20 cellular contexts compared by ENCODE assay signal in the genomic region with DNA sequence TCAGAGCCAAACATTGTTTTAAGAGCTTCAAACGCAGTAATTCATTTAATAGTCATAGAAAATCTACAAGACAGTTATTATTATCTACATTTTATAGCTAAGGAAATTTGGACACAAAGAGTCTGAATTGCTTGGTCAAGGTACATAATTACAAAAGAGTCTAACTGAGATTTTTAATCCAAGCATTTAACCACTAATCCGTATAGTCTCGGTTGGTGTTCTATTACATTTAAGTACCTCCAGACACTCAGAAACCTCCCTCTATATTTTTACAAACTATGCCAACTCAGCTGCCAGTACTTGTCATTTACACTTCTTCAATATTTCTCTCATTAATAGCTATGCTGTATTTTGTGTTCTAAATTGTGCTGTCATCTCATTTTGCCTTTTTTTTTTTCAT.
DNase-seq lines count a peak whose midpoint lies in the region; TF ChIP-seq lines count a peak whose summit lies in the region.
"Had no signal": no experiment of that assay in that cellular context is flagged by ENCODE, and none has a peak within 500 bp of the region (broad histone marks: within the 10 kb centered on the region; RNA-seq: fewer than 3 reads in every experiment).

No MANE protein-coding gene starts in this region.

- in situ Hi-C loops in G401 (cut with HindIII; ENCODE audit: low sequenced_read_pairs), result no loop called here

- CTCF ChIA-PET in A673 (lab: Charles Lee), result no interaction called here

- H3K36me3 ChIP-seq in A673 (ENCODE audit: insufficient read depth, low read length, poor library complexity, severe bottlenecking) (no peaks in the 10 kb centered on the region), SJCRH30 (no peaks in the 10 kb centered on the region)
- H3K36me3 ChIP-seq: BE2C, BLaER1 had no signal

- DNase-seq in NCI-H1105 treated with DMSO at 0.1 percent for 48 hours (lab: John Stamatoyannopoulos, UW) (peak; percentile 14), NCI-H1105 (lab: John Stamatoyannopoulos, UW) (no peak), A673 (ENCODE audit: low spot score) (peak; percentile 64), NCI-H524 (lab: John Stamatoyannopoulos, UW) (peak; percentile 50 to 82), SJCRH30 (peak in 1 of 2 experiments; percentile 77), G401 (ENCODE audit: low spot score) (no peak)
- DNase-seq in activated effector memory CD4-positive, alpha-beta T cell treated with anti-CD3 and anti-CD28 coated beads, Interleukin-2, amount 50 U/mL, for 16 hours, result no peak
- DNase-seq: ACHN; BE2C; C1 segment of cervical spinal cord; CD4-positive, alpha-beta memory T cell; CD4-positive, CD25-positive, alpha-beta regulatory T cell; CD8-positive, alpha-beta memory T cell; COR-L47; DMS79 treated with DMSO at 0.1 percent for 48 hours; GDM1 had no signal

- H3K9me3 ChIP-seq in A673 (ENCODE audit: low read depth, low read length, poor library complexity, severe bottlenecking), result no peaks in the 10 kb centered on the region
- H3K9me3 ChIP-seq in SJCRH30 (replicated peaks), result no peaks in the 10 kb centered on the region; the same call in 1 of the 2 replicates
- H3K9me3 ChIP-seq: A549, BE2C, BLaER1 had no signal

- H3K27ac ChIP-seq in A673 (ENCODE audit: low read depth, low read length, poor library complexity, severe bottlenecking) (no peak overlapping the region), SJCRH30 (peak overlapping the region; percentile 41)
- H3K27ac ChIP-seq: 22Rv1, A549, BLaER1 had no signal

- POLR2A ChIA-PET in A673 (lab: Charles Lee; ENCODE audit: low non-redundant PET), result interaction anchor here (0.6 kb wide), 2 partner anchors 146 to 709 kb away, joined by 3 to 4 read pairs; no protein-coding TSS in a partner anchor

- intact Hi-C loops in A673 (cut with micrococcal nuclease; ENCODE audit: unreplicated experiment), result no loop called here

- BruUV-seq in A673 (replicated peaks; lab: Mats Ljungman, UMichigan), result no TSS peak

- H3K4me3 ChIP-seq in A673 (ENCODE audit: low read depth, low read length, poor library complexity, severe bottlenecking) (no peak overlapping the region), SJCRH30 (no peak overlapping the region)
- H3K4me3 ChIP-seq: A549, BLaER1, GM12878 had no signal

- no peak for TF ChIP-seq CTCF in A673 (conservative IDR thresholded peaks at IDR 0.05; ENCODE audit: low read depth, low read length)

- H3K4me1 ChIP-seq in A673 (ENCODE audit: insufficient read depth, low read length, poor library complexity, severe bottlenecking) (peaks cover 5% of the 10 kb centered on the region), SJCRH30 (peaks cover 12% of the 10 kb centered on the region)
- H3K4me1 ChIP-seq: A549, BE2C, BLaER1 had no signal

- H3K27me3 ChIP-seq in A673 (replicated peaks; ENCODE audit: insufficient read depth, low read depth, low read length, poor library complexity) (peaks cover 40% of the 10 kb centered on the region), SJCRH30 (no peaks in the 10 kb centered on the region)
- H3K27me3 ChIP-seq: BE2C, BLaER1 had no signal

Comparison
In these comparisons a context has a peak if more than half of its experiments do, and no peak if none do; other contexts are left out.
1. DNase-seq: peak in NCI-H1105 treated with DMSO at 0.1 percent for 48 hours (single experiment), A673 (single experiment) and NCI-H524 (2 of 2); none in NCI-H1105 (single experiment), G401 (single experiment) and activated effector memory CD4-positive, alpha-beta T cell treated with anti-CD3 and anti-CD28 coated beads, Interleukin-2, amount 50 U/mL, for 16 hours (single experiment).